Comparison of ENCODE assay signal across 8 cellular contexts in the genomic region with DNA sequence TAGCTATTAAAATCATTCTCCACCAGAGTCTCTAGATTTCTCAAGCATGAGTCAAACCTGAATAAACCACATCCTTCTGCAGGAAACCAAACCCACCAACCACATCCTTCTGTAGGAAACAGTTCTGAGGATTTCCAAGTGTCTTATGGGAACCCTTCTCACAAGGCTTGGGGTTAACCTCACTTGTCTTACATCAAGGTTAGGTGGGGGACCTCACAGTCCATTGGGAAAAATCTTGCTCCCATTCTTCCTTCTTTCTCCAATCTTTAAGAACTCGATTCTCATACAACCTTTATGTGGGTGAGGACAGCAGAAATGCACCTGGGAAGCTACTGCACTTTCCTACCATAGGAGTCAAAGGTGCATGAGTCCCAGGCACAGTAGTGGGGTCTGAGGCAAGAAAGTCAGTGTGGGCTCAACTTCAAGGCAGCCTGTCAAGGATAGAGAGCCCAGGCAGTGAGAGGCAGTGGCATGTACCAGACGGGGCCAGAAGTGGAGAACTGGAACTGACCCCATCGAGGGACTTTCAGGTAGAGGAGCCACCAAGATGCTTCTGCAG.
DNase-seq lines count a peak whose midpoint lies in the region; ATAC-seq and TF ChIP-seq lines count a peak whose summit lies in the region.

No MANE protein-coding gene starts in this region.

- POLR2A ChIA-PET in PC-3 (lab: Charles Lee; ENCODE audit: unreplicated experiment) = no interaction called here

- H3K9me2 ChIP-seq in PC-3 (replicated peaks; ENCODE audit: low read length) = no peaks in the 10 kb centered on the region

- no peak overlapping the region for H2AFZ ChIP-seq in PC-3 (ENCODE audit: low read length)

- CTCF ChIA-PET in PC-3 (lab: Charles Lee) = no interaction called here

- peak overlapping the region; percentile 56 for H3K4me2 ChIP-seq in PC-3 (ENCODE audit: low read length)

- peaks cover 28% of the 10 kb centered on the region for H3K4me1 ChIP-seq in PC-3 (ENCODE audit: insufficient read depth, low read length)

- H3K27me3 Mint-ChIP-seq in activated naive CD8-positive, alpha-beta T cell = peaks cover 21% of the 10 kb centered on the region
- H3K27me3 Mint-ChIP-seq in osteocyte (ENCODE audit: unreplicated experiment) (no peaks in the 10 kb centered on the region), mesothelial cell of epicardium (ENCODE audit: low read depth) (peaks cover 2% of the 10 kb centered on the region)

- BruUV-seq in PC-3 (replicated peaks; lab: Mats Ljungman, UMichigan) = no TSS peak

- no peak for TF ChIP-seq CTCF in PC-3 (conservative IDR thresholded peaks at IDR 0.05; ENCODE audit: low read depth, low read length)
- no peak for TF ChIP-seq CTCF in osteocyte (IDR thresholded peaks at IDR 0.05)
- no peak for TF ChIP-seq CTCF in mesothelial cell of epicardium (IDR thresholded peaks at IDR 0.05; ENCODE audit: unreplicated experiment)

- peak; percentile 95 for ATAC-seq in GM18517 (IDR thresholded peaks at IDR 0.05; ENCODE audit: unreplicated experiment)
- ATAC-seq in HG02763 (IDR thresholded peaks at IDR 0.05; ENCODE audit: unreplicated experiment) = peak; percentile 94
- peak; percentile 89 for ATAC-seq in PC-3

- intact Hi-C loops in PC-3 (cut with micrococcal nuclease) = loop anchor here (10.0 kb wide), 1 partner anchor 52 kb away; no protein-coding TSS in a partner anchor

- peak overlapping the region; percentile 66; the same call in 1 of the 2 replicates for H3K9ac ChIP-seq in PC-3 (ENCODE audit: low read length)

- peaks cover 64% of the 10 kb centered on the region for H3K4me1 Mint-ChIP-seq in activated naive CD8-positive, alpha-beta T cell (ENCODE audit: low read depth)
- H3K4me1 Mint-ChIP-seq in osteocyte (ENCODE audit: unreplicated experiment) = peaks cover 14% of the 10 kb centered on the region
- no peaks in the 10 kb centered on the region for H3K4me1 Mint-ChIP-seq in mesothelial cell of epicardium

- peak overlapping the region; percentile 78 for H3K4me3 Mint-ChIP-seq in activated naive CD8-positive, alpha-beta T cell
- H3K4me3 Mint-ChIP-seq in osteocyte (ENCODE audit: unreplicated experiment) = no peak overlapping the region
- H3K4me3 Mint-ChIP-seq in mesothelial cell of epicardium = no peak overlapping the region

- H3F3A ChIP-seq in PC-3 (ENCODE audit: low read length, unreplicated experiment) = no peaks in the 10 kb centered on the region

- H3K36me3 Mint-ChIP-seq in activated naive CD8-positive, alpha-beta T cell = peaks cover 3% of the 10 kb centered on the region
- H3K36me3 Mint-ChIP-seq in osteocyte (ENCODE audit: unreplicated experiment) (no peaks in the 10 kb centered on the region), mesothelial cell of epicardium (no peaks in the 10 kb centered on the region)

- H3K27ac Mint-ChIP-seq in activated naive CD8-positive, alpha-beta T cell = peak overlapping the region; percentile 68
- H3K27ac Mint-ChIP-seq in osteocyte (ENCODE audit: unreplicated experiment) (peak overlapping the region; percentile 14), mesothelial cell of epicardium (no peak overlapping the region)

- H3K27ac ChIP-seq in PC-3 (ENCODE audit: low read length) = peak overlapping the region; percentile 94

- H3K9me3 ChIP-seq in PC-3 (ENCODE audit: low read length) = no peaks in the 10 kb centered on the region

- H3K36me3 ChIP-seq in PC-3 (ENCODE audit: low read depth, low read length) = peaks cover 3% of the 10 kb centered on the region; the same call in 1 of the 2 replicates

- no peaks in the 10 kb centered on the region for H3K9me3 Mint-ChIP-seq in activated naive CD8-positive, alpha-beta T cell (ENCODE audit: low read depth)
- H3K9me3 Mint-ChIP-seq in osteocyte (ENCODE audit: unreplicated experiment) = no peaks in the 10 kb centered on the region
- no peaks in the 10 kb centered on the region for H3K9me3 Mint-ChIP-seq in mesothelial cell of epicardium

- no peaks in the 10 kb centered on the region for H4K20me1 ChIP-seq in PC-3 (ENCODE audit: low read length)

- H3K27me3 ChIP-seq in PC-3 (ENCODE audit: low read length) = no peaks in the 10 kb centered on the region

- no peak overlapping the region for H3K4me3 ChIP-seq in PC-3 (ENCODE audit: low read length)

- H3K79me2 ChIP-seq in PC-3 (ENCODE audit: low read length) = no peaks in the 10 kb centered on the region

- DNase-seq in PC-3 = peak; percentile 85
- no peak for DNase-seq in osteocyte (ENCODE audit: extremely low spot score, unreplicated experiment)
- DNase-seq in mesothelial cell of epicardium (ENCODE audit: low spot score in 2 of 2, unreplicated experiment in 2 of 2) = no peak
- DNase-seq in RPMI8226 = no peak
- DNase-seq in NCI-H1092 treated with DMSO at 0.1 percent for 48 hours (lab: John Stamatoyannopoulos, UW) = no peak
